Comparison of ENCODE assay signal across 11 cellular contexts in the genomic region with DNA sequence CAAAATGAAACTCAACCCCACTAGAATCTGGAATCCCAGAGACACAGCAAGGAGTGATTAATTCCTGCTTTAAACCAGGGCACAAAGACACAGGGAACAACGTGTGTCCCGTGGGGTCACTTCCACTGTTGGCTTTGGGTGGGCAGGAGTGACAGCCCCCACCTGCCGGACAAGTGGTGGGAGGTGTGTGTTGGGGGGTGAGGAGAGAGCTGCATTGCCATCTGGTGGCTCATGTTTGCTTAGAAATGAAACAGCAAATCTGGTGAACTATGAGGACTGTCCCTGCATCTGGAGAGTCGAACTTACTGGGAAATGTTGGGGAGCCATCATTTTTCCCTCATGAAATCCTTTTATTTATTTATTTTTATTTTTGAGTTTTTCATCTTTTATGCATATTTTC.
DNase-seq lines count a peak whose midpoint lies in the region; ATAC-seq lines count a peak whose summit lies in the region.
"Had no signal": no experiment of that assay in that cellular context is flagged by ENCODE, and none has a peak within 500 bp of the region (broad histone marks: within the 10 kb centered on the region; RNA-seq: fewer than 3 reads in every experiment).

No MANE protein-coding gene starts in this region.

- H3K4me3 ChIP-seq in endocrine pancreas (ENCODE audit: control insufficient read depth, insufficient read depth, low read length): no peak overlapping the region

- H3K36me3 ChIP-seq in endocrine pancreas (ENCODE audit: control insufficient read depth, insufficient read depth, low read length): no peaks in the 10 kb centered on the region

- H3K9me3 ChIP-seq in endocrine pancreas (ENCODE audit: control insufficient read depth, low read length): no peaks in the 10 kb centered on the region

- no peak for ATAC-seq in HG03571 (IDR thresholded peaks at IDR 0.05; ENCODE audit: unreplicated experiment)
- no peak for ATAC-seq in GM18867 (IDR thresholded peaks at IDR 0.05; ENCODE audit: unreplicated experiment)
- ATAC-seq: naive thymus-derived CD8-positive, alpha-beta T cell had no signal

- DNase-seq in NCI-H1417 (lab: John Stamatoyannopoulos, UW): peak; percentile 29 to 53 (median 34)
- DNase-seq in NCI-H1417 treated with DMSO at 0.1 percent for 48 hours (lab: John Stamatoyannopoulos, UW): no peak
- DNase-seq in NCI-H1694 (lab: John Stamatoyannopoulos, UW): peak; percentile 18
- DNase-seq in pons (ENCODE audit: low spot score): peak; percentile 65
- DNase-seq in kidney glomerular epithelial cell (lab: John Stamatoyannopoulos, UW): no peak
- DNase-seq: activated CD8-positive, alpha-beta memory T cell treated with anti-CD3 and anti-CD28 coated beads, Interleukin-2, amount 50 U/mL, for 48 hours; erythroblast had no signal

- no peaks in the 10 kb centered on the region for H3K27me3 ChIP-seq in endocrine pancreas (ENCODE audit: control insufficient read depth, insufficient read depth, low read length)

- H3K9ac ChIP-seq in endocrine pancreas (ENCODE audit: control insufficient read depth, insufficient read depth, low read length): peak overlapping the region; percentile 62

- H3K4me1 ChIP-seq in endocrine pancreas (ENCODE audit: control insufficient read depth, insufficient read depth, low read length): peaks cover 6% of the 10 kb centered on the region

Comparison
In these comparisons a context has a peak if more than half of its experiments do, and no peak if none do; other contexts are left out.
1. DNase-seq: peak in NCI-H1417 (3 of 3), NCI-H1694 (single experiment) and pons (single experiment); none in NCI-H1417 treated with DMSO at 0.1 percent for 48 hours (single experiment) and kidney glomerular epithelial cell (single experiment).